Comparison of ENCODE assay signal across 30 cellular contexts in the genomic region with DNA sequence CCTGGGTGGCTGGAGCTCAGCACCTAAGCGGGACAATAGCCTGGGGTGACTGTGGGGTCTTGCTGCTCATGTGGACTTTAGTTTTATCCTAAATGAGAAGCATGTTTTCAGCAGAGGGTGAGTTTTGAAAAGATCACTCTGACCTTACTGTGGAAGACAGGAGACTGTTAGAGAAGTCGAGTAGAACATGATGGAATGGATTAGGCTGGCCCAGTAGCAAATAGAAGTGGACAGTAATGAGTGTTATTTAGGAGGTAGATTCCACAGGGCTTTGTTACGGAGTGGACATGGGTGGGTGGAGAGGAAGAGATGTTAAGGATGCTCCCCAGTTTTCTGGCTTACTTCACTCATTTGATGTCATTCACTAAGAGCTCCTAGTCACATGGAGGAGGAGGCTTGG.
DNase-seq lines count a peak whose midpoint lies in the region; ATAC-seq, FAIRE-seq and TF ChIP-seq lines count a peak whose summit lies in the region.
"Had no signal": no experiment of that assay in that cellular context is flagged by ENCODE, and none has a peak within 500 bp of the region (broad histone marks: within the 10 kb centered on the region; RNA-seq: fewer than 3 reads in every experiment).

No MANE protein-coding gene starts in this region.

- H3K9ac ChIP-seq in endothelial cell of umbilical vein (replicated peaks; ENCODE audit: extremely low read depth, insufficient read depth, low read length), result no peak overlapping the region

- CTCF ChIA-PET in Panc1 (lab: Charles Lee) (no interaction called here), endothelial cell of umbilical vein (lab: Charles Lee) (interaction anchor here (1.6 kb wide), 1 partner anchor 10 kb away, joined by 4 read pairs; no protein-coding TSS in a partner anchor)

- TF ChIP-seq CTCF in Panc1 (IDR thresholded peaks at IDR 0.05) (no peak), endothelial cell of umbilical vein (IDR thresholded peaks at IDR 0.05; ENCODE audit: extremely low read depth in 1 of 2, insufficient read depth in 1 of 2, low read depth in 1 of 2, low read length in 2 of 2) (no peak), gastrocnemius medialis (IDR thresholded peaks at IDR 0.05 in 4 of 5, conservative IDR thresholded peaks at IDR 0.05 in 1 of 5) (no peak), mucosa of descending colon (IDR thresholded peaks at IDR 0.05) (no peak)

- peak; percentile 18 for FAIRE-seq in endothelial cell of umbilical vein (lab: Jason Lieb, UNC)
- FAIRE-seq: GM12892, K562, small intestine had no signal

- BruUV-seq in Panc1 (replicated peaks; lab: Mats Ljungman, UMichigan), result no TSS peak
- BruUV-seq in endothelial cell of umbilical vein (replicated peaks; lab: Mats Ljungman, UMichigan), result no TSS peak

- H3K4me3 ChIP-seq in ACC112 (ENCODE audit: low read depth, low read length) (no peak overlapping the region), Panc1 (ENCODE audit: low read depth in 2 of 2, low read length in 2 of 2) (no peak overlapping the region), endothelial cell of umbilical vein (replicated peaks in 1 of 3; ENCODE audit: insufficient read depth in 1 of 3, low read depth in 1 of 3, low read length in 3 of 3) (no peak overlapping the region), gastrocnemius medialis (no peak overlapping the region), mucosa of descending colon (no peak overlapping the region)
- H3K4me3 ChIP-seq: GM23338, hepatocyte, K562 had no signal

- POLR2A ChIA-PET in Panc1 (lab: Charles Lee), result interaction anchor here (0.6 kb wide), 1 partner anchor 49 kb away, joined by 6 read pairs; no protein-coding TSS in a partner anchor
- POLR2A ChIA-PET in endothelial cell of umbilical vein (lab: Charles Lee), result no interaction called here

- no peaks in the 10 kb centered on the region for H4K20me1 ChIP-seq in endothelial cell of umbilical vein (replicated peaks; ENCODE audit: control insufficient read depth, extremely low read depth, insufficient read depth, low read length)

- H3K36me3 ChIP-seq in ACC112 (ENCODE audit: insufficient read depth, low read length), result no peaks in the 10 kb centered on the region
- H3K36me3 ChIP-seq in Panc1 (ENCODE audit: control insufficient read depth, insufficient read depth, low read length), result no peaks in the 10 kb centered on the region
- no peaks in the 10 kb centered on the region for H3K36me3 ChIP-seq in endothelial cell of umbilical vein (ENCODE audit: control insufficient read depth in 2 of 2, extremely low read depth in 1 of 2, insufficient read depth in 2 of 2, low read length in 2 of 2)
- no peaks in the 10 kb centered on the region for H3K36me3 ChIP-seq in gastrocnemius medialis
- H3K36me3 ChIP-seq in mucosa of descending colon (ENCODE audit: low read depth), result no peaks in the 10 kb centered on the region

- ATAC-seq in Panc1, result no peak
- no peak for ATAC-seq in gastrocnemius medialis
- no peak for ATAC-seq in mucosa of descending colon
- no peak for ATAC-seq in GM21619 (IDR thresholded peaks at IDR 0.05; ENCODE audit: unreplicated experiment)
- no peak for ATAC-seq in GM18870 (IDR thresholded peaks at IDR 0.05; ENCODE audit: unreplicated experiment)
- no peak for ATAC-seq in HG03039 (IDR thresholded peaks at IDR 0.05; ENCODE audit: unreplicated experiment)
- ATAC-seq: activated CD8-positive, alpha-beta T cell treated with anti-CD3 and anti-CD28 coated beads for 36 hours; activated naive CD4-positive, alpha-beta T cell treated with anti-CD3 and anti-CD28 coated beads, Interleukin-2, amount 50 U/mL, for 72 hours; esophagus mucosa; GM23338; K562; left cardiac atrium had no signal

- intact Hi-C loops in Panc1 (cut with micrococcal nuclease; ENCODE audit: unreplicated experiment), result no loop called here
- intact Hi-C loops in endothelial cell of umbilical vein (cut with micrococcal nuclease), result no loop called here
- intact Hi-C loops in gastrocnemius medialis (cut with DNase I; ENCODE audit: low total_unique reads), result no loop called here
- intact Hi-C loops in mucosa of descending colon (cut with DNase I, micrococcal nuclease), result no loop called here

- H2AFZ ChIP-seq in ACC112 (ENCODE audit: low read length, unreplicated experiment), result peak overlapping the region; percentile 58
- no peak overlapping the region for H2AFZ ChIP-seq in endothelial cell of umbilical vein (ENCODE audit: low read depth, low read length)
- H2AFZ ChIP-seq: GM23338, hepatocyte had no signal

- H3K27ac ChIP-seq in ACC112 (ENCODE audit: low read depth, low read length) (peak overlapping the region; percentile 94), Panc1 (ENCODE audit: low read length) (peak overlapping the region; percentile 55; the same call in 1 of the 2 replicates), endothelial cell of umbilical vein (ENCODE audit: insufficient read depth, low read depth, low read length) (no peak overlapping the region), gastrocnemius medialis (peak overlapping the region in 3 of 4 donors; percentile 22 to 64 (median 23))
- H3K27ac ChIP-seq: hepatocyte had no signal

- in situ Hi-C loops in Panc1 (cut with HindIII; ENCODE audit: low pct_unique_long_range_greater_than_20kb, low sequenced_read_pairs), result no loop called here
- in situ Hi-C loops in gastrocnemius medialis (cut with MboI; ENCODE audit: low sequenced_read_pairs in 4 of 4), result no loop called here

- H3K27me3 ChIP-seq in ACC112 (ENCODE audit: insufficient read depth, low read length) (no peaks in the 10 kb centered on the region), Panc1 (ENCODE audit: control insufficient read depth, insufficient read depth, low read length) (no peaks in the 10 kb centered on the region), endothelial cell of umbilical vein (ENCODE audit: control insufficient read depth in 2 of 2, insufficient read depth in 2 of 2, low read length in 2 of 2) (no peaks in the 10 kb centered on the region), gastrocnemius medialis (no peaks in the 10 kb centered on the region)
- H3K27me3 ChIP-seq: hepatocyte had no signal

- H3K4me1 ChIP-seq in ACC112 (ENCODE audit: control insufficient read depth, insufficient read depth, low read length, unreplicated experiment) (peaks cover 48% of the 10 kb centered on the region), Panc1 (ENCODE audit: control insufficient read depth, insufficient read depth, low read length) (peaks cover 32% of the 10 kb centered on the region), endothelial cell of umbilical vein (ENCODE audit: control insufficient read depth, extremely low read depth, insufficient read depth, low read length) (no peaks in the 10 kb centered on the region), gastrocnemius medialis (peaks cover 5 to 14% of the 10 kb centered on the region in 2 donors), mucosa of descending colon (ENCODE audit: low read depth) (no peaks in the 10 kb centered on the region)

- H3K79me2 ChIP-seq in ACC112 (ENCODE audit: control insufficient read depth, insufficient read depth, low read length, unreplicated experiment), result no peaks in the 10 kb centered on the region
- H3K79me2 ChIP-seq in endothelial cell of umbilical vein (ENCODE audit: control insufficient read depth, insufficient read depth, low read length), result no peaks in the 10 kb centered on the region
- H3K79me2 ChIP-seq: hepatocyte had no signal

- no peak for DNase-seq in Panc1 (ENCODE audit: low read depth, low spot score)
- DNase-seq in endothelial cell of umbilical vein (ENCODE audit: low read depth, low spot score), result no peak
- DNase-seq in gastrocnemius medialis, result no peak
- DNase-seq in mucosa of descending colon, result no peak
- DNase-seq: 8988T; activated CD8-positive, alpha-beta T cell treated with anti-CD3 and anti-CD28 coated beads for 36 hours; aorta; CD4-positive, alpha-beta memory T cell; cortex of kidney; DMS 273 treated with DMSO at 0.1 percent for 48 hours; foreskin melanocyte; left cardiac atrium; mesendoderm; naive B cell; NCI-H1105 treated with DMSO at 0.1 percent for 48 hours; NCI-H2029 treated with DMSO at 0.1 percent for 48 hours; NCI-H345; occipital lobe; small intestine; stimulated activated CD4-positive, alpha-beta T cell treated with anti-CD3 and anti-CD28 coated beads, Interleukin-1b, Interleukin-23, amount 100 ng/mL, for 48 hours had no signal

- H3K9me1 ChIP-seq in endothelial cell of umbilical vein (replicated peaks; ENCODE audit: control insufficient read depth, extremely low read depth, insufficient read depth, low read length), result no peaks in the 10 kb centered on the region

- dilution Hi-C loops in endothelial cell of umbilical vein (cut with MboI; ENCODE audit: extremely low pct_ligation_motif_present, low sequenced_read_pairs), result no loop called here

- H3K9me3 ChIP-seq in Panc1 (ENCODE audit: control insufficient read depth, insufficient read depth, low read depth, low read length) (no peaks in the 10 kb centered on the region), endothelial cell of umbilical vein (replicated peaks; ENCODE audit: control insufficient read depth, insufficient read depth, low read length) (no peaks in the 10 kb centered on the region), gastrocnemius medialis (no peaks in the 10 kb centered on the region), mucosa of descending colon (no peaks in the 10 kb centered on the region)

- TF ChIP-seq POLR2A in endothelial cell of umbilical vein (IDR thresholded peaks at IDR 0.05; ENCODE audit: low read depth, low read length) (no peak), gastrocnemius medialis (IDR thresholded peaks at IDR 0.05) (no peak)

- no peak overlapping the region for H3K4me2 ChIP-seq in endothelial cell of umbilical vein (ENCODE audit: insufficient read depth, low read length)
- H3K4me2 ChIP-seq: GM23338, hepatocyte had no signal

TF ChIP-seq in endothelial cell of umbilical vein, 7 proteins besides CTCF, POLR2A, EP300 and RAD21:
- TF ChIP-seq JUN (IDR thresholded peaks at IDR 0.05; ENCODE audit: borderline replicate concordance, insufficient read depth, insufficient read length, low read depth), result no peak
- TF ChIP-seq GATA2 (IDR thresholded peaks at IDR 0.05; ENCODE audit: insufficient read depth, insufficient read length, low read depth, low read length), result no peak
- TF ChIP-seq, protein P1, sequence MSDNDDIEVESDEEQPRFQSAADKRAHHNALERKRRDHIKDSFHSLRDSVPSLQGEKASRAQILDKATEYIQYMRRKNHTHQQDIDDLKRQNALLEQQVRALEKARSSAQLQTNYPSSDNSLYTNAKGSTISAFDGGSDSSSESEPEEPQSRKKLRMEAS (IDR thresholded peaks at IDR 0.05; ENCODE audit: insufficient read depth, insufficient read length), result no peak
- TF ChIP-seq FOS (IDR thresholded peaks at IDR 0.05; ENCODE audit: borderline replicate concordance, insufficient read depth, low read length), result no peak
- no peak for TF ChIP-seq MYC (IDR thresholded peaks at IDR 0.05; ENCODE audit: low read depth, low read length)
- no peak for TF ChIP-seq EZH2 (IDR thresholded peaks at IDR 0.05; ENCODE audit: borderline replicate concordance, low read depth, low read length, severe bottlenecking)
- TF ChIP-seq POLR2AphosphoS5 (IDR thresholded peaks at IDR 0.05; ENCODE audit: insufficient read depth, low read depth, low read length), result no peak
